9 cellular contexts compared by ENCODE assay signal in the genomic region with DNA sequence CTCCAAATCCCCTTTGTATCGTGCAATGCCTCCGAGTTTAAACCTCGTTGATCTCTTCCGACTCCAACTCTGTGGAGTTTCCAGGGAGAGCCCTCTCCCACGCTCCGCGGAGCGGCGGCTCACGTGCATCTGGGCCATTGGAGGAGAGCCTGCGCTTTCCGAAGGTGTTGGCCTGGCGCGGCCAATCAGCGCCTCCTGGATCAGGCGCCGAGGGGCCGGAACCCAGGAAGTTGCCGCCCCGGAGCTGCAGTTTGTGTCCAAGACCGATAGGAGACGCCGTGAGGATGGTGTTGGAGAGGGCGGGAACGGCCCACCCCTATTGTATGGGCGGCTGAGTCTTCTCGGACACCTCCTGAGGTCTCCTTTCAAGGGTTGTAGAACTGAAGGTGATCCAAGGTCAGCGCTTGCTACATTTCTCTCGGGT. TPM values are rescaled to one million over a fixed set of nuclear protein-coding genes. Genes with fewer than 3 reads are reported as not detected.
DNase-seq lines count a peak whose midpoint lies in the region; ATAC-seq and TF ChIP-seq lines count a peak whose summit lies in the region.
"Had no signal": no experiment of that assay in that cellular context is flagged by ENCODE, and none has a peak within 500 bp of the region (broad histone marks: within the 10 kb centered on the region; RNA-seq: fewer than 3 reads in every experiment).

No MANE protein-coding gene starts in this region.

- H3K4me3 ChIP-seq in right lobe of liver = peak overlapping the region in 2 of 3 donors; percentile 42 to 45
- H3K4me3 ChIP-seq in suprapubic skin = peak overlapping the region; percentile 61

- WGBS in right lobe of liver (ENCODE audit: insufficient coverage, low coverage, low lambda C conversion rate, missing lambda C conversion rate) = 20% methylated on average over 5 of the region's 29 CpGs
- 39% methylated on average over 12 of the region's 29 CpGs for WGBS in suprapubic skin

- H3K4me1 ChIP-seq in right lobe of liver = peaks cover 0 to 16% (median 0%) of the 10 kb centered on the region in 4 donors
- peaks cover 26% of the 10 kb centered on the region for H3K4me1 ChIP-seq in suprapubic skin

- H3K27me3 ChIP-seq in right lobe of liver = peaks cover 0 to 6% of the 10 kb centered on the region in 2 donors
- H3K27me3 ChIP-seq in suprapubic skin = peaks cover 20% of the 10 kb centered on the region
- H3K27me3 ChIP-seq: SJSA1 had no signal

- H3K36me3 ChIP-seq in right lobe of liver (no peaks in the 10 kb centered on the region), suprapubic skin (no peaks in the 10 kb centered on the region)
- H3K36me3 ChIP-seq: SJSA1 had no signal

- peak; percentile 10 to 45 (median 21) for ATAC-seq in right lobe of liver

- TF ChIP-seq CTCF in right lobe of liver (IDR thresholded peaks at IDR 0.05) (peak; percentile 10 to 22 (median 18)), suprapubic skin (IDR thresholded peaks at IDR 0.05) (peak; percentile 46 to 49)

- DNase-seq in NCI-H1417 (lab: John Stamatoyannopoulos, UW) (peak in 2 of 3 experiments; percentile 25 to 51), NCI-H1417 treated with DMSO at 0.1 percent for 48 hours (lab: John Stamatoyannopoulos, UW) (no peak), ecto neural progenitor cell (ENCODE audit: low spot score) (peak; percentile 90), right lobe of liver (no peak), suprapubic skin (ENCODE audit: low spot score in 2 of 2) (peak; percentile 85 to 90), G401 (ENCODE audit: low spot score) (no peak), SW480 (ENCODE audit: low spot score) (no peak)
- no peak for DNase-seq in activated CD8-positive, alpha-beta memory T cell treated with anti-CD3 and anti-CD28 coated beads, Interleukin-2, amount 50 U/mL, for 48 hours

- no peaks in the 10 kb centered on the region for H3K9me3 ChIP-seq in right lobe of liver
- H3K9me3 ChIP-seq in suprapubic skin = no peaks in the 10 kb centered on the region
- H3K9me3 ChIP-seq: SJSA1 had no signal

- no peak overlapping the region for H3K27ac ChIP-seq in right lobe of liver
- peak overlapping the region; percentile 36 for H3K27ac ChIP-seq in suprapubic skin
- H3K27ac ChIP-seq: SJSA1 had no signal

- in situ Hi-C loops in G401 (cut with HindIII; ENCODE audit: low sequenced_read_pairs) = loop anchor here (25.0 kb wide), 1 partner anchor 412 kb away; no protein-coding TSS in a partner anchor

- intact Hi-C loops in right lobe of liver (cut with DNase I) = loop anchor here in 1 of 2 donors (10.0 kb wide), 1 partner anchor 405 kb away; no protein-coding TSS in a partner anchor

- no peak for TF ChIP-seq EP300 in suprapubic skin (IDR thresholded peaks at IDR 0.05)

- TF ChIP-seq POLR2A in right lobe of liver (IDR thresholded peaks at IDR 0.05) (no peak), suprapubic skin (IDR thresholded peaks at IDR 0.05) (peak in 1 of 2 donors; percentile 39)

RNA-seq across cellular contexts. Expression of a gene that starts 1.6 kb away (rescaled TPM):
- total RNA-seq in right lobe of liver = 1 to 10 TPM in 1 of 6 experiments, under 1 TPM in 4, not detected in 1; 0.19 to 1.1 (median 0.31) TPM
- total RNA-seq in suprapubic skin = 1 to 10 TPM; 3.8 to 7.2 (median 5.7) TPM
- total RNA-seq in G401 (2014; rRNA removed; shearing (Covaris generic)) = not detected in 2 replicates

RNA-seq across cellular contexts. Expression of a gene that starts 21.6 kb away (rescaled TPM):
- total RNA-seq in right lobe of liver (under 1 TPM in 1 of 6 experiments, not detected in 5; 0.11 TPM), suprapubic skin (under 1 TPM; 0.30 to 0.72 (median 0.65) TPM)
- total RNA-seq in G401 (2014; rRNA removed; shearing (Covaris generic)) = not detected in 2 replicates

Comparison
In these comparisons a context has a peak if more than half of its experiments do, and no peak if none do; other contexts are left out.
1. DNase-seq: peak in NCI-H1417 (2 of 3), ecto neural progenitor cell (single experiment) and suprapubic skin (2 of 2); none in NCI-H1417 treated with DMSO at 0.1 percent for 48 hours (single experiment), right lobe of liver (0 of 3), G401 (single experiment), activated CD8-positive, alpha-beta memory T cell treated with anti-CD3 and anti-CD28 coated beads, Interleukin-2, amount 50 U/mL, for 48 hours (single experiment) and SW480 (single experiment).